Comparison of ENCODE assay signal across 15 cellular contexts in genomic region chr7:139252451-139252850, GRCh38.
"Had no signal": no experiment of that assay in that cellular context is flagged by ENCODE, and none has a peak within 500 bp of the region (broad histone marks: within the 10 kb centered on the region; RNA-seq: fewer than 3 reads in every experiment).

No MANE protein-coding gene starts in this region.

- H3K4me1 ChIP-seq: SJSA1, upper lobe of right lung had no signal

- H3K27ac ChIP-seq: SJSA1, upper lobe of right lung had no signal

- ATAC-seq: activated T-cell treated with anti-CD3 and anti-CD28 coated beads, Interleukin-2, amount 50 U/mL, for 4 hours; right cardiac atrium; stimulated activated effector memory CD8-positive, alpha-beta T cell treated with anti-CD3 and anti-CD28 coated beads, Interleukin-12 subunit alpha, Interleukin-12 subunit beta, amount 100 ng/mL, for 72 hours; upper lobe of right lung had no signal

- H3K27me3 ChIP-seq: SJSA1, upper lobe of right lung had no signal

- H3K4me3 ChIP-seq: SJSA1, upper lobe of right lung had no signal

- DNase-seq: activated CD4-positive, alpha-beta T cell treated with anti-CD3 and anti-CD28 coated beads, Interleukin-2, amount 50 U/mL, for 4 hours; activated CD4-positive, CD25-positive, alpha-beta regulatory T cell treated with anti-CD3 and anti-CD28 coated beads, Interleukin-2, amount 50 U/mL, for 72 hours; activated gamma-delta T cell; activated naive CD8-positive, alpha-beta T cell treated with anti-CD3 and anti-CD28 coated beads, Interleukin-2, amount 10 ng/mL, durations not matched to agents 7 days and 5 days; activated T-cell treated with anti-CD3 and anti-CD28 coated beads, Interleukin-2, amount 50 U/mL, for 4 hours; dermis blood vessel endothelial cell; endodermal cell; erythroblast; foreskin melanocyte; head of caudate nucleus; right cardiac atrium; SW 1271; upper lobe of right lung had no signal

- H3K9me3 ChIP-seq: SJSA1, upper lobe of right lung had no signal
